In genomic region chr19:49373174-49373573, GRCh38 we compare ENCODE assay signal across 12 cellular contexts. TPM values are rescaled to one million over a fixed set of nuclear protein-coding genes. Genes with fewer than 3 reads are reported as not detected.
"Had no signal": no experiment of that assay in that cellular context is flagged by ENCODE, and none has a peak within 500 bp of the region (broad histone marks: within the 10 kb centered on the region; RNA-seq: fewer than 3 reads in every experiment).

No MANE protein-coding gene starts in this region.

RNA-seq across cellular contexts. Expression of gene DKKL1, which starts 9.5 kb away (rescaled TPM):
- total RNA-seq: activated CD4-positive, alpha-beta memory T cell treated with anti-CD3 and anti-CD28 coated beads, Interleukin-2, amount 10 ng/mL, durations not matched to agents 7 days and 5 days; activated CD4-positive, alpha-beta T cell treated with anti-CD3 and anti-CD28 coated beads for 36 hours; activated CD4-positive, alpha-beta T cell treated with anti-CD3 and anti-CD28 coated beads, Interleukin-2, amount 10 ng/mL, durations not matched to agents 7 days and 5 days; activated CD8-positive, alpha-beta memory T cell treated with anti-CD3 and anti-CD28 coated beads, Interleukin-2, amount 10 ng/mL, durations not matched to agents 7 days and 5 days; activated CD8-positive, alpha-beta T cell treated with anti-CD3 and anti-CD28 coated beads, Interleukin-2, amount 10 ng/mL, durations not matched to agents 7 days and 5 days; activated naive CD8-positive, alpha-beta T cell treated with anti-CD3 and anti-CD28 coated beads, Interleukin-2, amount 10 ng/mL, durations not matched to agents 7 days and 5 days; activated T-helper 2 cell treated with anti-CD3 and anti-CD28 coated beads, Interferon-gamma antibody, Interleukin-2, Interleukin-4, amounts not matched to agents 10 μg/mL and 5 μg/mL and 100 μg/mL, durations not matched to agents 14 hours and 24 hours and 36 hours; ascending aorta; bronchial epithelial cell; colonic mucosa had no signal

RNA-seq across cellular contexts. Expression of gene TEAD2, which starts 11.0 kb away (rescaled TPM):
- total RNA-seq: activated CD4-positive, alpha-beta memory T cell treated with anti-CD3 and anti-CD28 coated beads, Interleukin-2, amount 10 ng/mL, durations not matched to agents 7 days and 5 days; activated CD4-positive, alpha-beta T cell treated with anti-CD3 and anti-CD28 coated beads for 36 hours; activated CD4-positive, alpha-beta T cell treated with anti-CD3 and anti-CD28 coated beads, Interleukin-2, amount 10 ng/mL, durations not matched to agents 7 days and 5 days; activated CD8-positive, alpha-beta memory T cell treated with anti-CD3 and anti-CD28 coated beads, Interleukin-2, amount 10 ng/mL, durations not matched to agents 7 days and 5 days; activated CD8-positive, alpha-beta T cell treated with anti-CD3 and anti-CD28 coated beads, Interleukin-2, amount 10 ng/mL, durations not matched to agents 7 days and 5 days; activated naive CD8-positive, alpha-beta T cell treated with anti-CD3 and anti-CD28 coated beads, Interleukin-2, amount 10 ng/mL, durations not matched to agents 7 days and 5 days; activated T-helper 2 cell treated with anti-CD3 and anti-CD28 coated beads, Interferon-gamma antibody, Interleukin-2, Interleukin-4, amounts not matched to agents 10 μg/mL and 5 μg/mL and 100 μg/mL, durations not matched to agents 14 hours and 24 hours and 36 hours had no signal

RNA-seq across cellular contexts. Expression of gene KASH5, which starts 14.9 kb away (rescaled TPM):
- total RNA-seq: activated CD8-positive, alpha-beta T cell treated with anti-CD3 and anti-CD28 coated beads, Interleukin-2, amount 10 ng/mL, durations not matched to agents 7 days and 5 days; activated naive CD8-positive, alpha-beta T cell treated with anti-CD3 and anti-CD28 coated beads, Interleukin-2, amount 10 ng/mL, durations not matched to agents 7 days and 5 days; ascending aorta; bronchial epithelial cell; chondrocyte; colonic mucosa had no signal
- polyA plus RNA-seq: cardiac muscle cell had no signal

RNA-seq across cellular contexts. Expression of gene CD37, which starts 38.0 kb away (rescaled TPM):
- total RNA-seq: bronchial epithelial cell, cardiac muscle cell, chondrocyte had no signal

RNA-seq across cellular contexts. Expression of gene SLC6A16, which starts 48.2 kb away (rescaled TPM):
- total RNA-seq: bronchial epithelial cell had no signal
